15 cellular contexts compared by ENCODE assay signal in genomic region chr1:113399063-113399583, GRCh38.
"Had no signal": no experiment of that assay in that cellular context is flagged by ENCODE, and none has a peak within 500 bp of the region (broad histone marks: within the 10 kb centered on the region; RNA-seq: fewer than 3 reads in every experiment).

No MANE protein-coding gene starts in this region.

- H3K27ac Mint-ChIP-seq: activated naive CD4-positive, alpha-beta T cell treated with anti-CD3 and anti-CD28 coated beads, Interleukin-2, amount 10 ng/mL, durations not matched to agents 7 days and 5 days; effector memory CD8-positive, alpha-beta T cell; naive thymus-derived CD8-positive, alpha-beta T cell; stimulated activated memory B cell treated with anti-CD40 and anti-IgM and Interleukin-4, amounts not matched to agents 10 μg/mL and 1 μg/mL and 100 μg/mL, for 72 hours had no signal

- H3K4me3 ChIP-seq: thyroid gland, uterus had no signal

- H3K9me3 Mint-ChIP-seq: activated naive CD4-positive, alpha-beta T cell treated with anti-CD3 and anti-CD28 coated beads, Interleukin-2, amount 10 ng/mL, durations not matched to agents 7 days and 5 days; effector memory CD8-positive, alpha-beta T cell; naive thymus-derived CD8-positive, alpha-beta T cell; stimulated activated memory B cell treated with anti-CD40 and anti-IgM and Interleukin-4, amounts not matched to agents 10 μg/mL and 1 μg/mL and 100 μg/mL, for 72 hours had no signal

- H3K36me3 Mint-ChIP-seq: activated naive CD4-positive, alpha-beta T cell treated with anti-CD3 and anti-CD28 coated beads, Interleukin-2, amount 10 ng/mL, durations not matched to agents 7 days and 5 days; naive thymus-derived CD8-positive, alpha-beta T cell; stimulated activated memory B cell treated with anti-CD40 and anti-IgM and Interleukin-4, amounts not matched to agents 10 μg/mL and 1 μg/mL and 100 μg/mL, for 72 hours had no signal

- H3K27me3 ChIP-seq: foreskin keratinocyte, thyroid gland, uterus had no signal

- ATAC-seq: activated CD4-positive, CD25-positive, alpha-beta regulatory T cell treated with anti-CD3 and anti-CD28 coated beads, Interleukin-2, amount 50 U/mL, for 24 hours; effector memory CD8-positive, alpha-beta T cell; foreskin keratinocyte; left ventricle myocardium superior; naive thymus-derived CD8-positive, alpha-beta T cell; stimulated activated memory B cell treated with anti-CD40 and anti-IgM and Interleukin-4, amounts not matched to agents 10 μg/mL and 1 μg/mL and 100 μg/mL, for 72 hours had no signal

- H3K4me3 Mint-ChIP-seq: activated naive CD4-positive, alpha-beta T cell treated with anti-CD3 and anti-CD28 coated beads, Interleukin-2, amount 10 ng/mL, durations not matched to agents 7 days and 5 days; effector memory CD8-positive, alpha-beta T cell; naive thymus-derived CD8-positive, alpha-beta T cell; stimulated activated memory B cell treated with anti-CD40 and anti-IgM and Interleukin-4, amounts not matched to agents 10 μg/mL and 1 μg/mL and 100 μg/mL, for 72 hours had no signal

- H3K9me3 ChIP-seq: thyroid gland, uterus had no signal

- H3K27ac ChIP-seq: foreskin keratinocyte, thyroid gland, uterus had no signal

- DNase-seq: activated CD4-positive, alpha-beta T cell treated with anti-CD3 and anti-CD28 coated beads, Interleukin-2, amount 50 U/mL, for 4 hours; activated naive CD4-positive, alpha-beta T cell treated with anti-CD3 and anti-CD28 coated beads, Interleukin-2, amount 10 ng/mL, durations not matched to agents 7 days and 5 days; dermis blood vessel endothelial cell; effector memory CD8-positive, alpha-beta T cell; foreskin keratinocyte; glutamatergic neuron; left ventricle myocardium superior; mesenchymal stem cell; naive thymus-derived CD8-positive, alpha-beta T cell; posterior cingulate gyrus; stimulated activated CD4-positive, alpha-beta T cell treated with anti-CD3 and anti-CD28 coated beads, Interleukin-2, amount 100 ng/mL, for 48 hours; uterus had no signal

- H3K4me1 Mint-ChIP-seq: naive thymus-derived CD8-positive, alpha-beta T cell had no signal

- H3K36me3 ChIP-seq: thyroid gland, uterus had no signal
